Comparison of ENCODE assay signal across 25 cellular contexts in genomic region chr17:19805006-19805405, GRCh38. TPM values are rescaled to one million over a fixed set of nuclear protein-coding genes. Genes with fewer than 3 reads are reported as not detected.
DNase-seq lines count a peak whose midpoint lies in the region; ATAC-seq and TF ChIP-seq lines count a peak whose summit lies in the region.
"Had no signal": no experiment of that assay in that cellular context is flagged by ENCODE, and none has a peak within 500 bp of the region (broad histone marks: within the 10 kb centered on the region; RNA-seq: fewer than 3 reads in every experiment).

No MANE protein-coding gene starts in this region.

- H2AK9ac ChIP-seq in IMR-90 (replicated peaks; ENCODE audit: low read depth, low read length, poor library complexity), result no peak overlapping the region

- H3K27ac ChIP-seq in IMR-90 (ENCODE audit: insufficient read depth, low read length), result no peak overlapping the region
- H3K27ac ChIP-seq in sigmoid colon, result peak overlapping the region in 3 of 4 donors; percentile 9 to 44 (median 22)
- no peak overlapping the region for H3K27ac ChIP-seq in smooth muscle cell (ENCODE audit: low read depth)
- H3K27ac ChIP-seq: PC-9, psoas muscle had no signal

- no peak overlapping the region for H3K27ac Mint-ChIP-seq in activated T-helper 1 cell treated with anti-CD3 and anti-CD28 coated beads, Interleukin-12 subunit alpha, Interleukin-12 subunit beta, Interleukin-2, Interleukin-4 antibody, amounts not matched to agents 30 ng/mL and 10 ng/mL and 1 ng/mL, durations not matched to agents 14 hours and 24 hours and 36 hours
- H3K27ac Mint-ChIP-seq: memory B cell had no signal

- H3K9me3 ChIP-seq in IMR-90 (ENCODE audit: control insufficient read depth, insufficient read depth, low read length) (no peaks in the 10 kb centered on the region), sigmoid colon (no peaks in the 10 kb centered on the region), smooth muscle cell (replicated peaks; ENCODE audit: low read depth) (no peaks in the 10 kb centered on the region)
- H3K9me3 ChIP-seq: psoas muscle had no signal

- H3K79me1 ChIP-seq in IMR-90 (ENCODE audit: low read depth in 1 of 2, low read length in 2 of 2), result no peaks in the 10 kb centered on the region; a peak in 1 of 4 replicates

- no peak overlapping the region for H3K56ac ChIP-seq in IMR-90 (ENCODE audit: extremely low read depth, insufficient read depth, low read length)

- H3K4me3 ChIP-seq in IMR-90 (ENCODE audit: insufficient read depth, low read depth, low read length), result no peak overlapping the region
- no peak overlapping the region for H3K4me3 ChIP-seq in sigmoid colon
- no peak overlapping the region for H3K4me3 ChIP-seq in smooth muscle cell
- H3K4me3 ChIP-seq: PC-9, psoas muscle had no signal

- H4K5ac ChIP-seq in IMR-90 (ENCODE audit: low read depth, low read length), result no peak overlapping the region

- H3K36me3 ChIP-seq in IMR-90 (ENCODE audit: control insufficient read depth, insufficient read depth, low read length), result peaks cover 15% of the 10 kb centered on the region
- H3K36me3 ChIP-seq in sigmoid colon, result peaks cover 0 to 71% (median 11%) of the 10 kb centered on the region in 4 donors
- H3K36me3 ChIP-seq in smooth muscle cell (ENCODE audit: low read depth), result peaks cover 7% of the 10 kb centered on the region

- no peak for TF ChIP-seq EP300 in sigmoid colon (IDR thresholded peaks at IDR 0.05)

- H2BK120ac ChIP-seq in IMR-90 (ENCODE audit: low read depth, low read length), result no peak overlapping the region

- H4K91ac ChIP-seq in IMR-90 (ENCODE audit: insufficient read depth, low read depth, low read length), result no peak overlapping the region

- in situ Hi-C loops in IMR-90 (cut with MboI; ENCODE audit: low sequenced_read_pairs), result no loop called here

- H3K36me3 Mint-ChIP-seq in activated T-helper 1 cell treated with anti-CD3 and anti-CD28 coated beads, Interleukin-12 subunit alpha, Interleukin-12 subunit beta, Interleukin-2, Interleukin-4 antibody, amounts not matched to agents 30 ng/mL and 10 ng/mL and 1 ng/mL, durations not matched to agents 14 hours and 24 hours and 36 hours (ENCODE audit: low read depth), result peaks cover 24% of the 10 kb centered on the region

- DNase-seq in AG08396 (ENCODE audit: low spot score) (peak; percentile 15), IMR-90 (peak; percentile 31), fibroblast of peridontal ligament (ENCODE audit: extremely low read depth) (peak; percentile 20), sigmoid colon (no peak), NCI-H345 (lab: John Stamatoyannopoulos, UW) (no peak), smooth muscle cell (lab: John Stamatoyannopoulos, UW; ENCODE audit: unreplicated experiment) (no peak)
- DNase-seq in activated T-helper 1 cell treated with anti-CD3 and anti-CD28 coated beads, Interleukin-12 subunit alpha, Interleukin-12 subunit beta, Interleukin-2, Interleukin-4 antibody, amounts not matched to agents 30 ng/mL and 10 ng/mL and 1 ng/mL, durations not matched to agents 14 hours and 24 hours and 36 hours (ENCODE audit: low spot score), result no peak
- DNase-seq: ACHN; activated CD4-positive, alpha-beta T cell treated with anti-CD3 and anti-CD28 coated beads for 4 hours; activated CD8-positive, alpha-beta memory T cell treated with anti-CD3 and anti-CD28 coated beads for 24 hours; activated gamma-delta T cell; activated T-cell treated with anti-CD3 and anti-CD28 coated beads, Interleukin-2, amount 50 U/mL, for 1 hour; CD4-positive, CD25-positive, alpha-beta regulatory T cell; hippocampal formation; NCI-H1092 treated with DMSO at 0.1 percent for 48 hours; NCI-H187 treated with DMSO at 0.1 percent for 48 hours; NCI-H526; PC-9; psoas muscle; Right ventricle myocardium superior had no signal

- H3K27me3 Mint-ChIP-seq in activated T-helper 1 cell treated with anti-CD3 and anti-CD28 coated beads, Interleukin-12 subunit alpha, Interleukin-12 subunit beta, Interleukin-2, Interleukin-4 antibody, amounts not matched to agents 30 ng/mL and 10 ng/mL and 1 ng/mL, durations not matched to agents 14 hours and 24 hours and 36 hours (ENCODE audit: insufficient read depth), result no peaks in the 10 kb centered on the region
- H3K27me3 Mint-ChIP-seq: CD4-positive, CD25-positive, alpha-beta regulatory T cell; memory B cell had no signal

- TF ChIP-seq RAD21 in IMR-90 (IDR thresholded peaks at IDR 0.05; ENCODE audit: low read length), result no peak

- no peaks in the 10 kb centered on the region for H3F3A ChIP-seq in smooth muscle cell (ENCODE audit: low read depth)

- H3K14ac ChIP-seq in IMR-90 (replicated peaks; ENCODE audit: low read depth, low read length), result no peak overlapping the region

- H4K20me1 ChIP-seq in IMR-90 (ENCODE audit: insufficient read depth, low read length) (no peaks in the 10 kb centered on the region), smooth muscle cell (ENCODE audit: low read depth) (no peaks in the 10 kb centered on the region)

- H3K4ac ChIP-seq in IMR-90 (ENCODE audit: low read depth, low read length), result no peak overlapping the region

- H3K18ac ChIP-seq in IMR-90 (ENCODE audit: low read depth, low read length), result no peak overlapping the region

- no CpG with 5 or more reads among the region's 2 CpGs for WGBS in IMR-90 (ENCODE audit: extremely low coverage in 2 of 2, insufficient read length in 1 of 2), 2 experiments
- WGBS in sigmoid colon, 2 donors, result 70 to 81% methylated on average over 2 of the region's 2 CpGs
- WGBS in smooth muscle cell (ENCODE audit: low lambda C conversion rate), result 83% methylated on average over 2 of the region's 2 CpGs

- H4K8ac ChIP-seq in IMR-90 (ENCODE audit: low read depth in 2 of 2, low read length in 2 of 2), result no peak overlapping the region

- H3K4me1 Mint-ChIP-seq in activated T-helper 1 cell treated with anti-CD3 and anti-CD28 coated beads, Interleukin-12 subunit alpha, Interleukin-12 subunit beta, Interleukin-2, Interleukin-4 antibody, amounts not matched to agents 30 ng/mL and 10 ng/mL and 1 ng/mL, durations not matched to agents 14 hours and 24 hours and 36 hours (ENCODE audit: low read depth), result peaks cover 18% of the 10 kb centered on the region

- no peaks in the 10 kb centered on the region for H3K9me3 Mint-ChIP-seq in activated T-helper 1 cell treated with anti-CD3 and anti-CD28 coated beads, Interleukin-12 subunit alpha, Interleukin-12 subunit beta, Interleukin-2, Interleukin-4 antibody, amounts not matched to agents 30 ng/mL and 10 ng/mL and 1 ng/mL, durations not matched to agents 14 hours and 24 hours and 36 hours
- H3K9me3 Mint-ChIP-seq: CD4-positive, CD25-positive, alpha-beta regulatory T cell; memory B cell had no signal

- H3K27me3 ChIP-seq in IMR-90 (ENCODE audit: control insufficient read depth, insufficient read depth, low read length), result no peaks in the 10 kb centered on the region
- no peaks in the 10 kb centered on the region for H3K27me3 ChIP-seq in sigmoid colon
- H3K27me3 ChIP-seq in smooth muscle cell (ENCODE audit: low read depth), result no peaks in the 10 kb centered on the region

- H3K9me1 ChIP-seq in IMR-90 (ENCODE audit: insufficient read depth, low read length), result no peaks in the 10 kb centered on the region

- ATAC-seq in IMR-90 (ENCODE audit: low read depth) (peak; percentile 78), GM21447 (IDR thresholded peaks at IDR 0.05; ENCODE audit: unreplicated experiment) (no peak)
- ATAC-seq: left lobe of liver, psoas muscle had no signal

- H3K4me2 ChIP-seq in IMR-90 (ENCODE audit: low read depth, low read length) (no peak overlapping the region), smooth muscle cell (no peak overlapping the region)
- H3K4me2 ChIP-seq: PC-9 had no signal

- no peaks in the 10 kb centered on the region for H3K4me1 ChIP-seq in IMR-90 (ENCODE audit: control insufficient read depth, insufficient read depth, low read length)
- no peaks in the 10 kb centered on the region for H3K4me1 ChIP-seq in sigmoid colon
- no peaks in the 10 kb centered on the region for H3K4me1 ChIP-seq in smooth muscle cell (ENCODE audit: low read depth)
- H3K4me1 ChIP-seq: psoas muscle had no signal

- H2BK15ac ChIP-seq in IMR-90 (ENCODE audit: low read depth, low read length), result no peak overlapping the region

- TF ChIP-seq POLR2A in IMR-90 (IDR thresholded peaks at IDR 0.05; ENCODE audit: low read depth, low read length) (no peak), sigmoid colon (IDR thresholded peaks at IDR 0.05) (no peak)

- H2BK5ac ChIP-seq in IMR-90 (ENCODE audit: low read depth, low read length, poor library complexity, severe bottlenecking), result no peak overlapping the region

- no TSS peak for BruUV-seq in IMR-90 (replicated peaks; lab: Mats Ljungman, UMichigan)

- H2BK20ac ChIP-seq in IMR-90 (ENCODE audit: low read depth, low read length), result no peak overlapping the region

- no peak overlapping the region for H2AK5ac ChIP-seq in IMR-90 (ENCODE audit: low read depth, low read length)

- POLR2A ChIA-PET in IMR-90 (lab: Charles Lee; ENCODE audit: unreplicated experiment), result no interaction called here

- H3K4me3 Mint-ChIP-seq in activated T-helper 1 cell treated with anti-CD3 and anti-CD28 coated beads, Interleukin-12 subunit alpha, Interleukin-12 subunit beta, Interleukin-2, Interleukin-4 antibody, amounts not matched to agents 30 ng/mL and 10 ng/mL and 1 ng/mL, durations not matched to agents 14 hours and 24 hours and 36 hours, result no peak overlapping the region
- H3K4me3 Mint-ChIP-seq: CD4-positive, CD25-positive, alpha-beta regulatory T cell; memory B cell had no signal

- H2AFZ ChIP-seq in IMR-90 (replicated peaks; ENCODE audit: low read length, poor library complexity) (no peak overlapping the region), smooth muscle cell (ENCODE audit: low read depth) (no peak overlapping the region)
- H2AFZ ChIP-seq: PC-9 had no signal

- no peak overlapping the region for H3K23ac ChIP-seq in IMR-90 (ENCODE audit: low read depth, low read length)

- no peaks in the 10 kb centered on the region for H3K79me2 ChIP-seq in smooth muscle cell (ENCODE audit: low read depth)

- CTCF ChIA-PET in IMR-90 (lab: Yijun Ruan, JAX), result no interaction called here

- TF ChIP-seq CTCF in IMR-90 (conservative IDR thresholded peaks at IDR 0.05; ENCODE audit: low read depth, low read length) (no peak), sigmoid colon (IDR thresholded peaks at IDR 0.05) (no peak), smooth muscle cell (IDR thresholded peaks at IDR 0.05; ENCODE audit: borderline replicate concordance, insufficient read depth, poor library complexity, severe bottlenecking) (no peak)

- no peak overlapping the region for H3K9ac ChIP-seq in IMR-90 (ENCODE audit: low read depth, low read length)
- H3K9ac ChIP-seq in smooth muscle cell (ENCODE audit: low read depth), result no peak overlapping the region

- intact Hi-C loops in IMR-90 (cut with micrococcal nuclease), result no loop called here
- intact Hi-C loops in sigmoid colon (cut with DNase I), result no loop called here
- intact Hi-C loops in activated T-helper 1 cell treated with anti-CD3 and anti-CD28 coated beads, Interleukin-12 subunit alpha, Interleukin-12 subunit beta, Interleukin-2, Interleukin-4 antibody, amounts not matched to agents 30 ng/mL and 10 ng/mL and 1 ng/mL, durations not matched to agents 14 hours and 24 hours and 36 hours (cut with micrococcal nuclease), result no loop called here

- dilution Hi-C loops in IMR-90 (cut with HindIII; ENCODE audit: low sequenced_read_pairs, unreplicated experiment), result no loop called here

RNA-seq across cellular contexts. Expression of gene ALDH3A1, which starts 56.9 kb away (rescaled TPM):
- total RNA-seq in IMR-90 (2012; rRNA removed) (not detected in 2 replicates), sigmoid colon (1 to 10 TPM in 1 of 4 donors, under 1 TPM in 3; 0.16 to 1.1 (median 0.56) TPM), smooth muscle cell (0.18 TPM in 1 of 2 replicates, not detected in the other)
- polyA plus RNA-seq in IMR-90 (2012; rRNA removed) (not detected in 2 replicates), sigmoid colon (1 to 10 TPM; 1.7 to 6.0 (median 3.0) TPM), smooth muscle cell (not detected in 2 replicates)
- polyA plus RNA-seq in IMR-90 (2012; cell fraction: cytosol; rRNA removed), result not detected in 2 replicates
- polyA plus RNA-seq in IMR-90 (2012; cell fraction: nucleus; rRNA removed; ENCODE audit: low replicate concordance), result not detected in 2 replicates
- total RNA-seq in activated T-helper 1 cell treated with anti-CD3 and anti-CD28 coated beads, Interleukin-12 subunit alpha, Interleukin-12 subunit beta, Interleukin-2, Interleukin-4 antibody, amounts not matched to agents 30 ng/mL and 10 ng/mL and 1 ng/mL, durations not matched to agents 14 hours and 24 hours and 36 hours, result not detected in 2 replicates
- total RNA-seq: CD4-positive, CD25-positive, alpha-beta regulatory T cell; Daoy; M059J had no signal

Comparison
In these comparisons a context has a peak if more than half of its experiments do, and no peak if none do; other contexts are left out.
1. DNase-seq: peak in AG08396 (single experiment), IMR-90 (single experiment) and fibroblast of peridontal ligament (single experiment); none in sigmoid colon (single experiment), NCI-H345 (single experiment), activated T-helper 1 cell treated with anti-CD3 and anti-CD28 coated beads, Interleukin-12 subunit alpha, Interleukin-12 subunit beta, Interleukin-2, Interleukin-4 antibody, amounts not matched to agents 30 ng/mL and 10 ng/mL and 1 ng/mL, durations not matched to agents 14 hours and 24 hours and 36 hours (single experiment) and smooth muscle cell (single experiment).
2. H3K27ac ChIP-seq: peak in sigmoid colon (3 of 4); none in IMR-90 (single experiment) and smooth muscle cell (single experiment).